In genomic region chr2:879540-879939, GRCh38 we compare ENCODE assay signal across 21 cellular contexts.
"Had no signal": no experiment of that assay in that cellular context is flagged by ENCODE, and none has a peak within 500 bp of the region (broad histone marks: within the 10 kb centered on the region; RNA-seq: fewer than 3 reads in every experiment).

No MANE protein-coding gene starts in this region.

- H3K4me3 Mint-ChIP-seq: dendritic cell treated with granulocyte-macrophage colony-stimulating factor and Interleukin-4, amounts not matched to agents 40 ng/mL and 50 ng/mL, for 4 days; effector memory CD8-positive, alpha-beta T cell; mesothelial cell of epicardium had no signal

- H3K27ac ChIP-seq: colonic mucosa, esophagus muscularis mucosa, foreskin keratinocyte, gastroesophageal sphincter, heart left ventricle, hepatocyte, left lung, lower lobe of right lung had no signal

- FAIRE-seq: endothelial cell of umbilical vein, frontal cortex, islet of Langerhans, keratinocyte had no signal

- H3K4me1 ChIP-seq: colonic mucosa, esophagus muscularis mucosa, foreskin keratinocyte, gastroesophageal sphincter, heart left ventricle, left lung, lower lobe of right lung had no signal

- H3K4me2 ChIP-seq: hepatocyte had no signal

- H3K9me3 ChIP-seq: colonic mucosa, esophagus muscularis mucosa, gastroesophageal sphincter, heart left ventricle, left lung, lower lobe of right lung, mucosa of descending colon had no signal

- H3K9me3 Mint-ChIP-seq: dendritic cell treated with granulocyte-macrophage colony-stimulating factor and Interleukin-4, amounts not matched to agents 40 ng/mL and 50 ng/mL, for 4 days; effector memory CD8-positive, alpha-beta T cell; mesothelial cell of epicardium had no signal

- H3K36me3 ChIP-seq: colonic mucosa, esophagus muscularis mucosa, gastroesophageal sphincter, heart left ventricle, left lung, lower lobe of right lung had no signal

- H3K4me3 ChIP-seq: colonic mucosa, esophagus muscularis mucosa, gastroesophageal sphincter, heart left ventricle, hepatocyte, left lung, lower lobe of right lung, mucosa of descending colon had no signal

- DNase-seq: cortex of kidney; effector CD8-positive, alpha-beta T cell; effector memory CD8-positive, alpha-beta T cell; foreskin keratinocyte; left cardiac atrium; left lung; left ventricle myocardium superior; lower lobe of right lung; mesenchymal stem cell; mucosa of descending colon had no signal

- H3K27ac Mint-ChIP-seq: dendritic cell treated with granulocyte-macrophage colony-stimulating factor and Interleukin-4, amounts not matched to agents 40 ng/mL and 50 ng/mL, for 4 days; effector memory CD8-positive, alpha-beta T cell; mesothelial cell of epicardium had no signal

- ATAC-seq: effector memory CD8-positive, alpha-beta T cell; foreskin keratinocyte; gastroesophageal sphincter; heart left ventricle; left cardiac atrium; left lung; left ventricle myocardium superior; lower lobe of right lung; mucosa of descending colon had no signal

- H2AFZ ChIP-seq: hepatocyte had no signal

- H3K27me3 Mint-ChIP-seq: dendritic cell treated with granulocyte-macrophage colony-stimulating factor and Interleukin-4, amounts not matched to agents 40 ng/mL and 50 ng/mL, for 4 days had no signal

- H3K27me3 ChIP-seq: foreskin keratinocyte had no signal

- H3K36me3 Mint-ChIP-seq: mesothelial cell of epicardium had no signal

- H3K79me2 ChIP-seq: hepatocyte had no signal
